Comparison of ENCODE assay signal across 1 cellular context in genomic region chr9:115653231-115653630, GRCh38.
TF ChIP-seq lines count a peak whose summit lies in the region.

No MANE protein-coding gene starts in this region.

TF ChIP-seq in H1, 55 proteins besides CTCF, POLR2A, EP300 and RAD21 (continued from another document):
- TF ChIP-seq, protein P1, sequence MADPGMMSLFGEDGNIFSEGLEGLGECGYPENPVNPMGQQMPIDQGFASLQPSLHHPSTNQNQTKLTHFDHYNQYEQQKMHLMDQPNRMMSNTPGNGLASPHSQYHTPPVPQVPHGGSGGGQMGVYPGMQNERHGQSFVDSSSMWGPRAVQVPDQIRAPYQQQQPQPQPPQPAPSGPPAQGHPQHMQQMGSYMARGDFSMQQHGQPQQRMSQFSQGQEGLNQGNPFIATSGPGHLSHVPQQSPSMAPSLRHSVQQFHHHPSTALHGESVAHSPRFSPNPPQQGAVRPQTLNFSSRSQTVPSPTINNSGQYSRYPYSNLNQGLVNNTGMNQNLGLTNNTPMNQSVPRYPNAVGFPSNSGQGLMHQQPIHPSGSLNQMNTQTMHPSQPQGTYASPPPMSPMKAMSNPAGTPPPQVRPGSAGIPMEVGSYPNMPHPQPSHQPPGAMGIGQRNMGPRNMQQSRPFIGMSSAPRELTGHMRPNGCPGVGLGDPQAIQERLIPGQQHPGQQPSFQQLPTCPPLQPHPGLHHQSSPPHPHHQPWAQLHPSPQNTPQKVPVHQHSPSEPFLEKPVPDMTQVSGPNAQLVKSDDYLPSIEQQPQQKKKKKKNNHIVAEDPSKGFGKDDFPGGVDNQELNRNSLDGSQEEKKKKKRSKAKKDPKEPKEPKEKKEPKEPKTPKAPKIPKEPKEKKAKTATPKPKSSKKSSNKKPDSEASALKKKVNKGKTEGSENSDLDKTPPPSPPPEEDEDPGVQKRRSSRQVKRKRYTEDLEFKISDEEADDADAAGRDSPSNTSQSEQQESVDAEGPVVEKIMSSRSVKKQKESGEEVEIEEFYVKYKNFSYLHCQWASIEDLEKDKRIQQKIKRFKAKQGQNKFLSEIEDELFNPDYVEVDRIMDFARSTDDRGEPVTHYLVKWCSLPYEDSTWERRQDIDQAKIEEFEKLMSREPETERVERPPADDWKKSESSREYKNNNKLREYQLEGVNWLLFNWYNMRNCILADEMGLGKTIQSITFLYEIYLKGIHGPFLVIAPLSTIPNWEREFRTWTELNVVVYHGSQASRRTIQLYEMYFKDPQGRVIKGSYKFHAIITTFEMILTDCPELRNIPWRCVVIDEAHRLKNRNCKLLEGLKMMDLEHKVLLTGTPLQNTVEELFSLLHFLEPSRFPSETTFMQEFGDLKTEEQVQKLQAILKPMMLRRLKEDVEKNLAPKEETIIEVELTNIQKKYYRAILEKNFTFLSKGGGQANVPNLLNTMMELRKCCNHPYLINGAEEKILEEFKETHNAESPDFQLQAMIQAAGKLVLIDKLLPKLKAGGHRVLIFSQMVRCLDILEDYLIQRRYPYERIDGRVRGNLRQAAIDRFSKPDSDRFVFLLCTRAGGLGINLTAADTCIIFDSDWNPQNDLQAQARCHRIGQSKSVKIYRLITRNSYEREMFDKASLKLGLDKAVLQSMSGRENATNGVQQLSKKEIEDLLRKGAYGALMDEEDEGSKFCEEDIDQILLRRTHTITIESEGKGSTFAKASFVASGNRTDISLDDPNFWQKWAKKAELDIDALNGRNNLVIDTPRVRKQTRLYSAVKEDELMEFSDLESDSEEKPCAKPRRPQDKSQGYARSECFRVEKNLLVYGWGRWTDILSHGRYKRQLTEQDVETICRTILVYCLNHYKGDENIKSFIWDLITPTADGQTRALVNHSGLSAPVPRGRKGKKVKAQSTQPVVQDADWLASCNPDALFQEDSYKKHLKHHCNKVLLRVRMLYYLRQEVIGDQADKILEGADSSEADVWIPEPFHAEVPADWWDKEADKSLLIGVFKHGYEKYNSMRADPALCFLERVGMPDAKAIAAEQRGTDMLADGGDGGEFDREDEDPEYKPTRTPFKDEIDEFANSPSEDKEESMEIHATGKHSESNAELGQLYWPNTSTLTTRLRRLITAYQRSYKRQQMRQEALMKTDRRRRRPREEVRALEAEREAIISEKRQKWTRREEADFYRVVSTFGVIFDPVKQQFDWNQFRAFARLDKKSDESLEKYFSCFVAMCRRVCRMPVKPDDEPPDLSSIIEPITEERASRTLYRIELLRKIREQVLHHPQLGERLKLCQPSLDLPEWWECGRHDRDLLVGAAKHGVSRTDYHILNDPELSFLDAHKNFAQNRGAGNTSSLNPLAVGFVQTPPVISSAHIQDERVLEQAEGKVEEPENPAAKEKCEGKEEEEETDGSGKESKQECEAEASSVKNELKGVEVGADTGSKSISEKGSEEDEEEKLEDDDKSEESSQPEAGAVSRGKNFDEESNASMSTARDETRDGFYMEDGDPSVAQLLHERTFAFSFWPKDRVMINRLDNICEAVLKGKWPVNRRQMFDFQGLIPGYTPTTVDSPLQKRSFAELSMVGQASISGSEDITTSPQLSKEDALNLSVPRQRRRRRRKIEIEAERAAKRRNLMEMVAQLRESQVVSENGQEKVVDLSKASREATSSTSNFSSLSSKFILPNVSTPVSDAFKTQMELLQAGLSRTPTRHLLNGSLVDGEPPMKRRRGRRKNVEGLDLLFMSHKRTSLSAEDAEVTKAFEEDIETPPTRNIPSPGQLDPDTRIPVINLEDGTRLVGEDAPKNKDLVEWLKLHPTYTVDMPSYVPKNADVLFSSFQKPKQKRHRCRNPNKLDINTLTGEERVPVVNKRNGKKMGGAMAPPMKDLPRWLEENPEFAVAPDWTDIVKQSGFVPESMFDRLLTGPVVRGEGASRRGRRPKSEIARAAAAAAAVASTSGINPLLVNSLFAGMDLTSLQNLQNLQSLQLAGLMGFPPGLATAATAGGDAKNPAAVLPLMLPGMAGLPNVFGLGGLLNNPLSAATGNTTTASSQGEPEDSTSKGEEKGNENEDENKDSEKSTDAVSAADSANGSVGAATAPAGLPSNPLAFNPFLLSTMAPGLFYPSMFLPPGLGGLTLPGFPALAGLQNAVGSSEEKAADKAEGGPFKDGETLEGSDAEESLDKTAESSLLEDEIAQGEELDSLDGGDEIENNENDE (IDR thresholded peaks at IDR 0.05; ENCODE audit: insufficient replicate concordance, low read length): no peak
- TF ChIP-seq KDM4A (IDR thresholded peaks at IDR 0.05; ENCODE audit: low read depth, low read length, severe bottlenecking): no peak
- no peak for TF ChIP-seq RNF2 (IDR thresholded peaks at IDR 0.05; ENCODE audit: borderline replicate concordance, low read depth, low read length, missing control alignments, poor library complexity, severe bottlenecking)
- no peak for TF ChIP-seq SIX5 (IDR thresholded peaks at IDR 0.05; ENCODE audit: low read depth, low read length)
- TF ChIP-seq CHD1 (IDR thresholded peaks at IDR 0.05; ENCODE audit: low read depth, low read length): no peak
TF ChIP-seq in H1: peak in this region for 0.
